In the genomic region with DNA sequence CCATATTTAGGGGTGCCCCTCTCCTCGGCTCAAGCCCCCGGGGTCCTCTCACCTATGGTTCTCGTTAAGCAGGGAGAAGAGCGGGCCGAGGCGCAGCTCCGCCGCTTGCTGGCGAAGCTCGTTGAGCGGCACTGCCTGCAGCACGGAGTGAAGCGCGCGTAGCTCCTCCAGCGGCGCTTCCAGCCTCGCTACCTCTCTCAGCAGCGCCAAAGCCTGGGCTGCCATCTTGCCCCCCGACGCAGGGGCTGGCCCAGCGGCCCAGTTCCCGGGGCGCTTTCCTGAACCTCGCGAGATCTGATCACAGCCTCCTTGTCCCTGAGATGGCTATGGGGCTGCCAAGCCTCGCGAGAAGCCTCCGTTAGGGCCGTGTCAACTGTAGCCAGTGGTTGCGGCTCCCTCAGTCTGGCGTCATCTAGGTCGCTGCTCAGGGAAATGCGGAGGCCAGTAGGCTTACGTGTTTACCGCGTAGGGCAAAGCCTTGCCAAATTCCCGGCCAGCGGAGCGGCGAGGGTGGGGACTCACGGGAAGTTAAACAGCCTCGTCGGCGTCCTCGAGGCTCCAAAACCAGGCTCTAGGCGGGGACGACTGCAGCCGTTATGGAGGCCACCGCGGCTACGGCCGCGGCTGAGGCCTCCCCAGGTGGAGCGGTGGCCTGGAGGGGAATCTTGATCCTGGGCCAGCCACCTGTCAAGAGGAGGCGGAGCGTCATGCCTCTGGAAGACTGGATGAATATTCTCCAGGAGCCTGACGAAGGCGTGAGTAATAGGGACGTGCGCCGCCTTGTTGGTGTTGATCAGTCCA, we compare ENCODE assay signal across 2 cellular contexts.
TF ChIP-seq lines count a peak whose summit lies in the region.

A gene (minus strand): TSS at position 238 of the 801 bp plus-strand sequence. CDS start 13 bp downstream, at position 225.

TF ChIP-seq in GM23338, 12 proteins besides CTCF, POLR2A, EP300 and RAD21 (continued from another document):
- TF ChIP-seq, protein P1, sequence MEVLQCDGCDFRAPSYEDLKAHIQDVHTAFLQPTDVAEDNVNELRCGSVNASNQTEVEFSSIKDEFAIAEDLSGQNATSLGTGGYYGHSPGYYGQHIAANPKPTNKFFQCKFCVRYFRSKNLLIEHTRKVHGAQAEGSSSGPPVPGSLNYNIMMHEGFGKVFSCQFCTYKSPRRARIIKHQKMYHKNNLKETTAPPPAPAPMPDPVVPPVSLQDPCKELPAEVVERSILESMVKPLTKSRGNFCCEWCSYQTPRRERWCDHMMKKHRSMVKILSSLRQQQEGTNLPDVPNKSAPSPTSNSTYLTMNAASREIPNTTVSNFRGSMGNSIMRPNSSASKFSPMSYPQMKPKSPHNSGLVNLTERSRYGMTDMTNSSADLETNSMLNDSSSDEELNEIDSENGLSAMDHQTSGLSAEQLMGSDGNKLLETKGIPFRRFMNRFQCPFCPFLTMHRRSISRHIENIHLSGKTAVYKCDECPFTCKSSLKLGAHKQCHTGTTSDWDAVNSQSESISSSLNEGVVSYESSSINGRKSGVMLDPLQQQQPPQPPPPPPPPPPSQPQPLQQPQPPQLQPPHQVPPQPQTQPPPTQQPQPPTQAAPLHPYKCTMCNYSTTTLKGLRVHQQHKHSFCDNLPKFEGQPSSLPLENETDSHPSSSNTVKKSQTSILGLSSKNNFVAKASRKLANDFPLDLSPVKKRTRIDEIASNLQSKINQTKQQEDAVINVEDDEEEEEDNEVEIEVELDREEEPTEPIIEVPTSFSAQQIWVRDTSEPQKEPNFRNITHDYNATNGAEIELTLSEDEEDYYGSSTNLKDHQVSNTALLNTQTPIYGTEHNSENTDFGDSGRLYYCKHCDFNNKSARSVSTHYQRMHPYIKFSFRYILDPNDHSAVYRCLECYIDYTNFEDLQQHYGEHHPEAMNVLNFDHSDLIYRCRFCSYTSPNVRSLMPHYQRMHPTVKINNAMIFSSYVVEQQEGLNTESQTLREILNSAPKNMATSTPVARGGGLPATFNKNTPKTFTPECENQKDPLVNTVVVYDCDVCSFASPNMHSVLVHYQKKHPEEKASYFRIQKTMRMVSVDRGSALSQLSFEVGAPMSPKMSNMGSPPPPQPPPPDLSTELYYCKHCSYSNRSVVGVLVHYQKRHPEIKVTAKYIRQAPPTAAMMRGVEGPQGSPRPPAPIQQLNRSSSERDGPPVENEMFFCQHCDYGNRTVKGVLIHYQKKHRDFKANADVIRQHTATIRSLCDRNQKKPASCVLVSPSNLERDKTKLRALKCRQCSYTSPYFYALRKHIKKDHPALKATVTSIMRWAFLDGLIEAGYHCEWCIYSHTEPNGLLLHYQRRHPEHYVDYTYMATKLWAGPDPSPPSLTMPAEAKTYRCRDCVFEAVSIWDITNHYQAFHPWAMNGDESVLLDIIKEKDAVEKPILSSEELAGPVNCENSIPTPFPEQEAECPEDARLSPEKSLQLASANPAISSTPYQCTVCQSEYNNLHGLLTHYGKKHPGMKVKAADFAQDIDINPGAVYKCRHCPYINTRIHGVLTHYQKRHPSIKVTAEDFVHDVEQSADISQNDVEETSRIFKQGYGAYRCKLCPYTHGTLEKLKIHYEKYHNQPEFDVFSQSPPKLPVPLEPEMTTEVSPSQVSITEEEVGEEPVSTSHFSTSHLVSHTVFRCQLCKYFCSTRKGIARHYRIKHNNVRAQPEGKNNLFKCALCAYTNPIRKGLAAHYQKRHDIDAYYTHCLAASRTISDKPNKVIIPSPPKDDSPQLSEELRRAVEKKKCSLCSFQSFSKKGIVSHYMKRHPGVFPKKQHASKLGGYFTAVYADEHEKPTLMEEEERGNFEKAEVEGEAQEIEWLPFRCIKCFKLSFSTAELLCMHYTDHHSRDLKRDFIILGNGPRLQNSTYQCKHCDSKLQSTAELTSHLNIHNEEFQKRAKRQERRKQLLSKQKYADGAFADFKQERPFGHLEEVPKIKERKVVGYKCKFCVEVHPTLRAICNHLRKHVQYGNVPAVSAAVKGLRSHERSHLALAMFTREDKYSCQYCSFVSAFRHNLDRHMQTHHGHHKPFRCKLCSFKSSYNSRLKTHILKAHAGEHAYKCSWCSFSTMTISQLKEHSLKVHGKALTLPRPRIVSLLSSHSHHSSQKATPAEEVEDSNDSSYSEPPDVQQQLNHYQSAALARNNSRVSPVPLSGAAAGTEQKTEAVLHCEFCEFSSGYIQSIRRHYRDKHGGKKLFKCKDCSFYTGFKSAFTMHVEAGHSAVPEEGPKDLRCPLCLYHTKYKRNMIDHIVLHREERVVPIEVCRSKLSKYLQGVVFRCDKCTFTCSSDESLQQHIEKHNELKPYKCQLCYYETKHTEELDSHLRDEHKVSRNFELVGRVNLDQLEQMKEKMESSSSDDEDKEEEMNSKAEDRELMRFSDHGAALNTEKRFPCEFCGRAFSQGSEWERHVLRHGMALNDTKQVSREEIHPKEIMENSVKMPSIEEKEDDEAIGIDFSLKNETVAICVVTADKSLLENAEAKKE (CRISPR knock-in tag; IDR thresholded peaks at IDR 0.05), result no peak
- TF ChIP-seq, protein P2, sequence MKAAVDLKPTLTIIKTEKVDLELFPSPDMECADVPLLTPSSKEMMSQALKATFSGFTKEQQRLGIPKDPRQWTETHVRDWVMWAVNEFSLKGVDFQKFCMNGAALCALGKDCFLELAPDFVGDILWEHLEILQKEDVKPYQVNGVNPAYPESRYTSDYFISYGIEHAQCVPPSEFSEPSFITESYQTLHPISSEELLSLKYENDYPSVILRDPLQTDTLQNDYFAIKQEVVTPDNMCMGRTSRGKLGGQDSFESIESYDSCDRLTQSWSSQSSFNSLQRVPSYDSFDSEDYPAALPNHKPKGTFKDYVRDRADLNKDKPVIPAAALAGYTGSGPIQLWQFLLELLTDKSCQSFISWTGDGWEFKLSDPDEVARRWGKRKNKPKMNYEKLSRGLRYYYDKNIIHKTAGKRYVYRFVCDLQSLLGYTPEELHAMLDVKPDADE (IDR thresholded peaks at IDR 0.05), result peak; percentile 32; the same call in 1 of the 2 replicates
- no peak for TF ChIP-seq ZNF114 (CRISPR knock-in tag; IDR thresholded peaks at IDR 0.05)
- TF ChIP-seq STAT1 (IDR thresholded peaks at IDR 0.05; ENCODE audit: unreplicated experiment), result no peak
- TF ChIP-seq POLR2AphosphoS5 (IDR thresholded peaks at IDR 0.05; ENCODE audit: low read depth), result peak; percentile 95
- TF ChIP-seq EZH2 (IDR thresholded peaks at IDR 0.05; ENCODE audit: low read depth, unreplicated experiment), result no peak

TF ChIP-seq in neural cell, 6 proteins besides CTCF, POLR2A, EP300 and RAD21 (continued from another document):
- TF ChIP-seq TAF1 (IDR thresholded peaks at IDR 0.05; ENCODE audit: low read depth) (peak; percentile 86), MXI1 (conservative IDR thresholded peaks at IDR 0.05; ENCODE audit: poor library complexity, severe bottlenecking) (peak; percentile 45)
TF ChIP-seq in neural cell: peak in this region for 5.
